19 cellular contexts compared by ENCODE assay signal in the genomic region with DNA sequence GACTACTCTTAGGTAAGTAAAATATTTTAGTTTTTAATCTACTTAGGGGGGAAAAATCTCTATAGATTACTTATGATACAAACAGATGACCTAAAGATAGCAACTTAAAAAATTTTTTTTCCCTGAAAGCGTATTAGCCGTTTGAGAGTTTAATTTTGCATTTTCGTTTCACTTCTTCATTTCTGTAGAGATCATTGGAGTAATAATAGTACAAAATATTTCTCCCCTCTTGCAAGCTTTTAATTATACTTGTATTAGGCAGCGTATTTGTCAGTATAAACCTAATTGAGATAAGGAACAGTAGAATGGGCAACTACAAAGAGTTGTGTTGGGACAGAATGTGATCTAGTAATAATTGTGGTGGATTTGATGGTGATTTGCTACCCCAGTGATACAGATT. TPM values are rescaled to one million over a fixed set of nuclear protein-coding genes. Genes with fewer than 3 reads are reported as not detected.
DNase-seq lines count a peak whose midpoint lies in the region; ATAC-seq and TF ChIP-seq lines count a peak whose summit lies in the region.
"Had no signal": no experiment of that assay in that cellular context is flagged by ENCODE, and none has a peak within 500 bp of the region (broad histone marks: within the 10 kb centered on the region; RNA-seq: fewer than 3 reads in every experiment).

No MANE protein-coding gene starts in this region.

- no peak for TF ChIP-seq POLR2A in adrenal gland (IDR thresholded peaks at IDR 0.05)

- no peaks in the 10 kb centered on the region for H3K9me3 ChIP-seq in DOHH2 (ENCODE audit: control insufficient read depth, insufficient read depth, low read length)
- H3K9me3 ChIP-seq in OCI-LY1 (ENCODE audit: low read length): no peaks in the 10 kb centered on the region
- no peaks in the 10 kb centered on the region for H3K9me3 ChIP-seq in iPS-20b (ENCODE audit: insufficient read depth, low read depth, low read length)
- no peaks in the 10 kb centered on the region for H3K9me3 ChIP-seq in adrenal gland (replicated peaks in 1 of 3)
- H3K9me3 ChIP-seq: spleen had no signal

- H3K4me1 ChIP-seq in DOHH2 (ENCODE audit: control insufficient read depth, low read length) (peaks cover 92% of the 10 kb centered on the region), OCI-LY1 (ENCODE audit: insufficient read depth, low read length, severe bottlenecking) (peaks cover 63% of the 10 kb centered on the region), iPS-20b (ENCODE audit: insufficient read depth, low read length) (peaks cover 7% of the 10 kb centered on the region; the same call in 1 of the 2 replicates), adrenal gland (replicated peaks in 1 of 2) (peaks cover 6 to 49% of the 10 kb centered on the region in 2 donors)

- H2AFZ ChIP-seq in OCI-LY1 (ENCODE audit: low read length): no peak overlapping the region

- TF ChIP-seq CTCF in DOHH2 (IDR thresholded peaks at IDR 0.05; ENCODE audit: low read depth, low read length, poor library complexity, severe bottlenecking) (no peak), OCI-LY1 (IDR thresholded peaks at IDR 0.05; ENCODE audit: low read length) (no peak), adrenal gland (IDR thresholded peaks at IDR 0.05) (no peak)

- no peak overlapping the region for H3K9ac ChIP-seq in OCI-LY1 (ENCODE audit: low read length)
- H3K9ac ChIP-seq in iPS-20b (ENCODE audit: low read depth, low read length): no peak overlapping the region

- peaks cover 0 to 5% (median 4%) of the 10 kb centered on the region in 9 donors for H3K9me3 Mint-ChIP-seq in naive thymus-derived CD8-positive, alpha-beta T cell

- H3K4me2 ChIP-seq in DOHH2 (ENCODE audit: low read length) (peak overlapping the region; percentile 74), OCI-LY1 (ENCODE audit: low read length) (peak overlapping the region; percentile 40)

- peaks cover 75% of the 10 kb centered on the region for H3K36me3 ChIP-seq in DOHH2 (ENCODE audit: control insufficient read depth, low read length)
- H3K36me3 ChIP-seq in OCI-LY1 (ENCODE audit: insufficient read depth, low read length): peaks cover 39% of the 10 kb centered on the region
- peaks cover 80% of the 10 kb centered on the region for H3K36me3 ChIP-seq in iPS-20b (ENCODE audit: insufficient read depth, low read depth, low read length)
- no peaks in the 10 kb centered on the region for H3K36me3 ChIP-seq in adrenal gland (replicated peaks in 1 of 2)

- H3K79me2 ChIP-seq in DOHH2 (ENCODE audit: control insufficient read depth, low read length) (peaks cover 99% of the 10 kb centered on the region), OCI-LY1 (ENCODE audit: insufficient read depth, low read length) (peaks cover 86% of the 10 kb centered on the region)

- H3K27ac ChIP-seq in DOHH2 (ENCODE audit: low read depth, low read length) (peak overlapping the region; percentile 76), OCI-LY1 (ENCODE audit: low read depth, low read length, poor library complexity, severe bottlenecking) (peak overlapping the region; percentile 54), iPS-20b (ENCODE audit: low read length) (no peak overlapping the region), adrenal gland (no peak overlapping the region)
- H3K27ac ChIP-seq: foreskin keratinocyte had no signal

- H3K9me2 ChIP-seq in DOHH2 (replicated peaks; ENCODE audit: control insufficient read depth, low read length) (no peaks in the 10 kb centered on the region), OCI-LY1 (ENCODE audit: low read depth, low read length) (no peaks in the 10 kb centered on the region)

- H4K20me1 ChIP-seq in DOHH2 (ENCODE audit: control insufficient read depth, insufficient read depth, low read depth, low read length) (no peaks in the 10 kb centered on the region; the same call in 1 of the 2 replicates), OCI-LY1 (ENCODE audit: insufficient read depth, low read length) (no peaks in the 10 kb centered on the region)

- DNase-seq in naive thymus-derived CD8-positive, alpha-beta T cell: no peak
- DNase-seq in islet precursor cell (no peak), adrenal gland (no peak)
- DNase-seq: activated CD4-positive, alpha-beta T cell treated with anti-CD3 and anti-CD28 coated beads, Interleukin-2, amount 50 U/mL, for 4 hours; activated naive CD4-positive, alpha-beta T cell treated with Interleukin-2 at 50 U/mL for 16 hours; activated T-cell treated with anti-CD3 and anti-CD28 coated beads, Interleukin-2, amount 50 U/mL, for 1 hour; anterior cingulate cortex; DMS153; foreskin keratinocyte; IMR-90; left colon; NCI-H187 treated with DMSO at 0.1 percent for 48 hours; NK-92 treated with Interleukin-12 subunit alpha and Interleukin-12 subunit beta, amount 100 ng/mL, for 24 hours; spleen had no signal

- peaks cover 16% of the 10 kb centered on the region for H3F3A ChIP-seq in DOHH2 (ENCODE audit: control insufficient read depth, insufficient read depth)
- peaks cover 6% of the 10 kb centered on the region for H3F3A ChIP-seq in OCI-LY1 (ENCODE audit: insufficient read depth, low read length)

- peaks cover 0 to 18% (median 16%) of the 10 kb centered on the region in 3 donors for H3K36me3 Mint-ChIP-seq in naive thymus-derived CD8-positive, alpha-beta T cell

- H3K4me3 ChIP-seq in DOHH2 (ENCODE audit: low read length): peak overlapping the region; percentile 63
- peak overlapping the region; percentile 7 for H3K4me3 ChIP-seq in OCI-LY1 (ENCODE audit: low read depth, low read length, poor library complexity, severe bottlenecking)
- H3K4me3 ChIP-seq in iPS-20b (ENCODE audit: low read length): peak overlapping the region; percentile 30; the same call in 1 of the 2 replicates
- H3K4me3 ChIP-seq in adrenal gland: no peak overlapping the region

- peak; percentile 47 for ATAC-seq in GM21717 (IDR thresholded peaks at IDR 0.05; ENCODE audit: unreplicated experiment)
- no peak for ATAC-seq in GM21367 (IDR thresholded peaks at IDR 0.05; ENCODE audit: unreplicated experiment)
- no peak for ATAC-seq in naive thymus-derived CD8-positive, alpha-beta T cell
- ATAC-seq: foreskin keratinocyte, left colon had no signal

- H3K27me3 ChIP-seq in DOHH2 (ENCODE audit: control insufficient read depth, low read length) (no peaks in the 10 kb centered on the region), OCI-LY1 (ENCODE audit: insufficient read depth, low read length) (no peaks in the 10 kb centered on the region), iPS-20b (ENCODE audit: insufficient read depth, low read length) (no peaks in the 10 kb centered on the region), adrenal gland (no peaks in the 10 kb centered on the region)
- H3K27me3 ChIP-seq: foreskin keratinocyte, spleen had no signal

- POLR2A ChIA-PET in naive thymus-derived CD8-positive, alpha-beta T cell (lab: Charles Lee): interaction anchor here (0.7 kb wide), 1 partner anchor 12 kb away, joined by 3 read pairs; no protein-coding TSS in a partner anchor

- intact Hi-C loops in adrenal gland (cut with DNase I): no loop called here

- 75 to 83% (median 79%) methylated on average over 4 of the region's 4 CpGs for WGBS in adrenal gland, 4 donors

- no peaks in the 10 kb centered on the region for H3K27me3 Mint-ChIP-seq in naive thymus-derived CD8-positive, alpha-beta T cell

- peak overlapping the region in 1 of 10 donors; percentile 21 for H3K4me3 Mint-ChIP-seq in naive thymus-derived CD8-positive, alpha-beta T cell

- peaks cover 4 to 69% (median 28%) of the 10 kb centered on the region in 4 donors for H3K4me1 Mint-ChIP-seq in naive thymus-derived CD8-positive, alpha-beta T cell

- peak overlapping the region in 1 of 10 donors; percentile 72 for H3K27ac Mint-ChIP-seq in naive thymus-derived CD8-positive, alpha-beta T cell

RNA-seq across cellular contexts. Expression of gene SKIL, which starts 10.3 kb away (rescaled TPM):
- total RNA-seq in naive thymus-derived CD8-positive, alpha-beta T cell: 10 to 100 TPM; 55.7 to 67.2 TPM
- polyA plus RNA-seq in naive thymus-derived CD8-positive, alpha-beta T cell: 1 to 10 TPM; 2.5 to 6.6 (median 2.9) TPM
- 10 to 100 TPM; 24.2 to 51.7 (median 45.3) TPM for total RNA-seq in adrenal gland
- 10 to 100 TPM in 1 of 3 donors, 1 to 10 TPM in 2; 8.7 to 13.7 (median 9.6) TPM for polyA plus RNA-seq in adrenal gland

RNA-seq across cellular contexts. Expression of gene CLDN11, which starts 50.9 kb away (rescaled TPM):
- under 1 TPM in 1 of 2 experiments, not detected in 1; 0.19 TPM for total RNA-seq in naive thymus-derived CD8-positive, alpha-beta T cell
- polyA plus RNA-seq in naive thymus-derived CD8-positive, alpha-beta T cell: not detected
- 10 to 100 TPM in 4 of 8 donors, 1 to 10 TPM in 4; 3.8 to 24.3 (median 9.0) TPM for total RNA-seq in adrenal gland
- 1 to 10 TPM; 5.7 to 7.8 (median 6.4) TPM for polyA plus RNA-seq in adrenal gland

Comparison
In these comparisons a context has a peak if more than half of its experiments do, and no peak if none do; other contexts are left out.
1. H3K27ac ChIP-seq: peak in DOHH2 (single experiment) and OCI-LY1 (single experiment); none in iPS-20b (single experiment) and adrenal gland (0 of 5).
2. H3K4me3 ChIP-seq: peak in DOHH2 (single experiment), OCI-LY1 (single experiment) and iPS-20b (single experiment); none in adrenal gland (0 of 4).
3. RNA of gene CLDN11, which starts 50.9 kb away (total RNA-seq): 3.8 to 24.3 TPM in adrenal gland; 0.19 TPM in naive thymus-derived CD8-positive, alpha-beta T cell; every median in the first group is over 4 times any median in the second.